17 cellular contexts compared by ENCODE assay signal in the genomic region with DNA sequence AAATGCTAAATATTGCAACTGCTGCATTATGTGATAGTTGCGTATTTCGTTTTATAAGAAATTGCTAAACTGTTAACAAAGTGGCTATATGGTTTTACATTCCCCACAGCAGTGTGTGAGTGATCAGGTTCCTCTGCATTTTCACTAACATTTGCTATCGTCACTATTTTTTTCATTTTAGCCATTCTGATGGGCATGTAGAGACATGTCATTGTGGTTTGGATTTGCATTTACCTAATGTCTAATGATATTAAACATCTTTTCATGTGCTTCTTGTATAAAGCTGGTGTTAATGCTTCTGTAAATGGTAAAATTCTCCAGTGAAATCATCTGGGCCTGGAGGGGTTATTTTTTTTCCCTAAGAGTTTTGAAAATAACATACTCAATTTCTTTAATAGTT.
"Had no signal": no experiment of that assay in that cellular context is flagged by ENCODE, and none has a peak within 500 bp of the region (broad histone marks: within the 10 kb centered on the region; RNA-seq: fewer than 3 reads in every experiment).

No MANE protein-coding gene starts in this region.

- ATAC-seq: left lobe of liver; mucosa of descending colon; naive thymus-derived CD8-positive, alpha-beta T cell; sciatic nerve; stimulated activated naive B cell treated with anti-CD40 and anti-IgM and Interleukin-4, amounts not matched to agents 10 μg/mL and 1 μg/mL and 100 μg/mL, for 72 hours had no signal

- H3K27ac Mint-ChIP-seq: activated B cell treated with CpG ODN at 0.5 μM for 24 hours; activated CD4-positive, alpha-beta T cell treated with anti-CD3 and anti-CD28 coated beads, Interleukin-2, amount 10 ng/mL, durations not matched to agents 7 days and 5 days; progenitor cell of endocrine pancreas; stimulated activated naive B cell treated with anti-CD40 and anti-IgM and Interleukin-4, amounts not matched to agents 10 μg/mL and 1 μg/mL and 100 μg/mL, for 72 hours had no signal

- H3K4me1 Mint-ChIP-seq: activated B cell treated with CpG ODN at 0.5 μM for 24 hours; activated CD4-positive, alpha-beta T cell treated with anti-CD3 and anti-CD28 coated beads, Interleukin-2, amount 10 ng/mL, durations not matched to agents 7 days and 5 days; activated naive CD4-positive, alpha-beta T cell treated with anti-CD3 and anti-CD28 coated beads, Interleukin-2, amount 50 U/mL, for 24 hours; central memory CD8-positive, alpha-beta T cell; stimulated activated naive B cell treated with anti-CD40 and anti-IgM and Interleukin-4, amounts not matched to agents 10 μg/mL and 1 μg/mL and 100 μg/mL, for 72 hours had no signal

- H3K9me3 Mint-ChIP-seq: central memory CD8-positive, alpha-beta T cell had no signal

- H3K4me1 ChIP-seq: spleen, transverse colon had no signal

- H3K4me3 Mint-ChIP-seq: activated B cell treated with CpG ODN at 0.5 μM for 24 hours; activated CD4-positive, alpha-beta T cell treated with anti-CD3 and anti-CD28 coated beads, Interleukin-2, amount 10 ng/mL, durations not matched to agents 7 days and 5 days; activated naive CD4-positive, alpha-beta T cell treated with anti-CD3 and anti-CD28 coated beads, Interleukin-2, amount 50 U/mL, for 24 hours; central memory CD8-positive, alpha-beta T cell; naive thymus-derived CD8-positive, alpha-beta T cell; stimulated activated naive B cell treated with anti-CD40 and anti-IgM and Interleukin-4, amounts not matched to agents 10 μg/mL and 1 μg/mL and 100 μg/mL, for 72 hours had no signal

- DNase-seq: activated B cell treated with CpG ODN at 0.5 μM for 24 hours; activated CD4-positive, alpha-beta T cell treated with anti-CD3 and anti-CD28 coated beads, Interleukin-2, amount 10 ng/mL, durations not matched to agents 7 days and 5 days; activated CD8-positive, alpha-beta memory T cell treated with anti-CD3 and anti-CD28 coated beads for 24 hours; mucosa of descending colon; naive thymus-derived CD8-positive, alpha-beta T cell; nucleus accumbens; spleen; stimulated activated CD4-positive, alpha-beta T cell treated with anti-CD3 and anti-CD28 coated beads, Interleukin-1b, Interleukin-23, amount 100 ng/mL, for 48 hours; stimulated activated naive B cell treated with anti-CD40 and anti-IgM and Interleukin-4, amounts not matched to agents 10 μg/mL and 1 μg/mL and 100 μg/mL, for 72 hours; substantia nigra; transverse colon had no signal

- H3K9me3 ChIP-seq: mucosa of descending colon, transverse colon had no signal

- H3K27ac ChIP-seq: spleen, transverse colon had no signal

- H3K27me3 ChIP-seq: spleen, transverse colon had no signal

- FAIRE-seq: islet of Langerhans had no signal

- H3K27me3 Mint-ChIP-seq: activated B cell treated with CpG ODN at 0.5 μM for 24 hours; activated CD4-positive, alpha-beta T cell treated with anti-CD3 and anti-CD28 coated beads, Interleukin-2, amount 10 ng/mL, durations not matched to agents 7 days and 5 days; activated naive CD4-positive, alpha-beta T cell treated with anti-CD3 and anti-CD28 coated beads, Interleukin-2, amount 50 U/mL, for 24 hours; central memory CD8-positive, alpha-beta T cell; naive thymus-derived CD8-positive, alpha-beta T cell; progenitor cell of endocrine pancreas; stimulated activated naive B cell treated with anti-CD40 and anti-IgM and Interleukin-4, amounts not matched to agents 10 μg/mL and 1 μg/mL and 100 μg/mL, for 72 hours had no signal

- H3K4me3 ChIP-seq: mucosa of descending colon, spleen, transverse colon had no signal
